ENCODE assay signal across 11 cellular contexts in the genomic region with DNA sequence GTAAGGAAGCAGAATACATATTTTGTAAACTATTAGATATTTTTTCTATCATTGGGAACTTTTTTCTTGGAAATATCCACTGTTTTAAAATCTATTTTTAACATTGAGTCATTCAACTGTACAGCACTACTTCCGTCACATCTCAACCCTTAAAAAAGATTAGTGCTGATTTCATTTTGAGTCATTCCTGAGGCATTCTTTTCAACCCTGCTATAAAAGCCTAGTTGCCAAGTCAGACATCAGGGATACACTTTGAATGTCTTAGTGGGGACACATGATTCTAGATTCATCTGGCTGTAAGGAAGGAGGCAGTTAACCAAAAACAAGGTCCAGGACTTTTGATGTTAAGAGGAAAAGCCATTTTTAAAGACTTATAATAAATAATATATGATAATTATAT.
DNase-seq lines count a peak whose midpoint lies in the region; ATAC-seq, FAIRE-seq and TF ChIP-seq lines count a peak whose summit lies in the region.
"Had no signal": no experiment of that assay in that cellular context is flagged by ENCODE, and none has a peak within 500 bp of the region (broad histone marks: within the 10 kb centered on the region; RNA-seq: fewer than 3 reads in every experiment).

No MANE protein-coding gene starts in this region.

- H3K4ac ChIP-seq in mesenchymal stem cell (ENCODE audit: low read depth in 1 of 2, low read length in 2 of 2), result no peak overlapping the region

- H3K79me1 ChIP-seq in mesenchymal stem cell (replicated peaks; ENCODE audit: low read length, poor library complexity, severe bottlenecking), result no peaks in the 10 kb centered on the region

- TF ChIP-seq POLR2A in K562 (conservative IDR thresholded peaks at IDR 0.05), result no peak

- 0% methylated on average over 1 of the region's 1 CpG for WGBS in K562 (ENCODE audit: insufficient coverage, low coverage, missing lambda C conversion rate)
- 0% methylated on average over 1 of the region's 1 CpG for WGBS in mesenchymal stem cell

- no peak overlapping the region for H2BK120ac ChIP-seq in mesenchymal stem cell (ENCODE audit: low read depth, low read length)

- no peak overlapping the region for H3K14ac ChIP-seq in mesenchymal stem cell (ENCODE audit: low read length in 2 of 2)

- H2BK12ac ChIP-seq in mesenchymal stem cell (ENCODE audit: low read length in 2 of 2), result no peak overlapping the region

- no peaks in the 10 kb centered on the region for H3K9me3 Mint-ChIP-seq in CD4-positive, alpha-beta memory T cell
- H3K9me3 Mint-ChIP-seq: effector memory CD8-positive, alpha-beta T cell had no signal

- H3K27ac Mint-ChIP-seq in CD4-positive, alpha-beta memory T cell, result no peak overlapping the region
- H3K27ac Mint-ChIP-seq: effector memory CD8-positive, alpha-beta T cell had no signal

- H4K8ac ChIP-seq in mesenchymal stem cell (ENCODE audit: low read length), result no peak overlapping the region

- no peak overlapping the region for H2AFZ ChIP-seq in K562 (ENCODE audit: low read depth, low read length)
- no peak overlapping the region for H2AFZ ChIP-seq in mesenchymal stem cell (ENCODE audit: low read depth, low read length)

- H3K9me1 ChIP-seq in K562 (ENCODE audit: control insufficient read depth, insufficient read depth, low read length), result no peaks in the 10 kb centered on the region

- no peak for TF ChIP-seq CTCF in K562 (IDR thresholded peaks at IDR 0.05 in 2 of 3, conservative IDR thresholded peaks at IDR 0.05 in 1 of 3; ENCODE audit: insufficient read depth in 2 of 3, low read depth in 1 of 3, low read length in 3 of 3)

- CTCF ChIA-PET in K562 (lab: Yijun Ruan, JAX; ENCODE audit: low intra/inter-chr PET ratio), result no interaction called here
- CTCF ChIA-PET in CD4-positive, alpha-beta memory T cell (lab: Charles Lee; ENCODE audit: partially characterized antibody), result no interaction called here

- H2AK5ac ChIP-seq in mesenchymal stem cell (ENCODE audit: low read length, severe bottlenecking), result no peak overlapping the region

- peaks cover 17 to 23% of the 10 kb centered on the region in 2 donors for H3K36me3 Mint-ChIP-seq in CD4-positive, alpha-beta memory T cell

- H3K9ac ChIP-seq in K562 (ENCODE audit: insufficient read depth in 1 of 2, low read depth in 2 of 2, low read length in 2 of 2) (no peak overlapping the region), mesenchymal stem cell (ENCODE audit: low read length) (peak overlapping the region; percentile 94)

- H3K27ac ChIP-seq in K562 (ENCODE audit: extremely low read depth, low read depth, low read length) (no peak overlapping the region), mesenchymal stem cell (ENCODE audit: low read length, poor library complexity, severe bottlenecking) (no peak overlapping the region)
- no peak overlapping the region for H3K27ac ChIP-seq in CD4-positive, alpha-beta memory T cell (ENCODE audit: low read depth, low read length)

- H4K91ac ChIP-seq in mesenchymal stem cell (ENCODE audit: low read length), result no peak overlapping the region

- H3K4me3 ChIP-seq in K562 (no peak overlapping the region), mesenchymal stem cell (ENCODE audit: insufficient read depth in 1 of 2, low read depth in 1 of 2, low read length in 2 of 2) (no peak overlapping the region)
- H3K4me3 ChIP-seq in CD4-positive, alpha-beta memory T cell (ENCODE audit: low read length in 2 of 2), result no peak overlapping the region

- H2BK5ac ChIP-seq in mesenchymal stem cell (ENCODE audit: low read depth, low read length, poor library complexity, severe bottlenecking), result no peak overlapping the region

- H3K27me3 ChIP-seq in K562 (ENCODE audit: control insufficient read depth in 2 of 2, insufficient read depth in 2 of 2, low read length in 2 of 2) (no peaks in the 10 kb centered on the region), mesenchymal stem cell (ENCODE audit: control insufficient read depth in 1 of 2, insufficient read depth in 1 of 2, low read length in 2 of 2) (no peaks in the 10 kb centered on the region)
- no peaks in the 10 kb centered on the region for H3K27me3 ChIP-seq in CD4-positive, alpha-beta memory T cell (ENCODE audit: insufficient read depth, low read length)

- TF ChIP-seq RAD21 in K562 (CRISPR knock-in tag; conservative IDR thresholded peaks at IDR 0.05 in 1 of 2, IDR thresholded peaks at IDR 0.05 in 1 of 2), result no peak

- H3K36me3 ChIP-seq in K562 (ENCODE audit: control insufficient read depth, insufficient read depth, low read length) (no peaks in the 10 kb centered on the region), mesenchymal stem cell (ENCODE audit: control insufficient read depth in 1 of 2, insufficient read depth in 2 of 2, low read depth in 1 of 2, low read length in 2 of 2) (peaks cover 0 to 58% of the 10 kb centered on the region in 2 experiments)
- no peaks in the 10 kb centered on the region for H3K36me3 ChIP-seq in CD4-positive, alpha-beta memory T cell (ENCODE audit: insufficient read depth, low read length)

- no peak for FAIRE-seq in K562 (lab: Jason Lieb, UNC)
- FAIRE-seq: TTC549 had no signal

- TF ChIP-seq EP300 in K562 (IDR thresholded peaks at IDR 0.05; ENCODE audit: low read length), result no peak

- no peak overlapping the region for H2BK15ac ChIP-seq in mesenchymal stem cell (ENCODE audit: low read depth, poor library complexity, severe bottlenecking)

- intact Hi-C loops in K562 (cut with micrococcal nuclease), result no loop called here
- intact Hi-C loops in CD4-positive, alpha-beta memory T cell (cut with micrococcal nuclease), result no loop called here

- no peaks in the 10 kb centered on the region for H3K79me2 ChIP-seq in K562 (ENCODE audit: control insufficient read depth, insufficient read depth, low read length)

- peaks cover 0 to 1% (median 0%) of the 10 kb centered on the region in 4 donors for H3K4me1 Mint-ChIP-seq in CD4-positive, alpha-beta memory T cell

- no TSS peak for BruUV-seq in K562 (replicated peaks; lab: Mats Ljungman, UMichigan)

- no peak overlapping the region for H3K4me3 Mint-ChIP-seq in CD4-positive, alpha-beta memory T cell
- H3K4me3 Mint-ChIP-seq: effector memory CD8-positive, alpha-beta T cell had no signal

- no peak overlapping the region for H3K4me2 ChIP-seq in K562 (ENCODE audit: insufficient read depth, low read length)
- no peak overlapping the region for H3K4me2 ChIP-seq in mesenchymal stem cell (ENCODE audit: low read length, poor library complexity, severe bottlenecking)

- no peaks in the 10 kb centered on the region for H4K20me1 ChIP-seq in K562 (replicated peaks; ENCODE audit: control insufficient read depth, insufficient read depth, low read length)

- no peaks in the 10 kb centered on the region for H3K27me3 Mint-ChIP-seq in CD4-positive, alpha-beta memory T cell
- H3K27me3 Mint-ChIP-seq: effector memory CD8-positive, alpha-beta T cell had no signal

- H3K9me3 ChIP-seq in K562 (replicated peaks; ENCODE audit: control insufficient read depth, insufficient read depth, low read depth, low read length), result no peaks in the 10 kb centered on the region
- no peaks in the 10 kb centered on the region for H3K9me3 ChIP-seq in mesenchymal stem cell (ENCODE audit: control insufficient read depth, low read length)
- H3K9me3 ChIP-seq in CD4-positive, alpha-beta memory T cell (ENCODE audit: control insufficient read depth in 1 of 2, low read length in 2 of 2), result no peaks in the 10 kb centered on the region

- no peak overlapping the region for H3K23ac ChIP-seq in mesenchymal stem cell (ENCODE audit: low read length in 2 of 2)

- in situ Hi-C loops in K562 (cut with MboI), result no loop called here

- POLR2A ChIA-PET in K562 (lab: Yijun Ruan, JAX), result no interaction called here
- POLR2A ChIA-PET in CD4-positive, alpha-beta memory T cell (lab: Charles Lee; ENCODE audit: partially characterized antibody), result no interaction called here

- H3K4me1 ChIP-seq in K562 (replicated peaks in 1 of 2; ENCODE audit: control insufficient read depth in 2 of 2, insufficient read depth in 2 of 2, low read length in 2 of 2) (no peaks in the 10 kb centered on the region), mesenchymal stem cell (ENCODE audit: control insufficient read depth, insufficient read depth, low read depth, low read length) (no peaks in the 10 kb centered on the region)
- no peaks in the 10 kb centered on the region for H3K4me1 ChIP-seq in CD4-positive, alpha-beta memory T cell (ENCODE audit: insufficient read depth, low read length)

- H3K18ac ChIP-seq in mesenchymal stem cell (ENCODE audit: low read depth in 1 of 2, low read length in 2 of 2), result no peak overlapping the region

- ATAC-seq in HG03103 (IDR thresholded peaks at IDR 0.05; ENCODE audit: low read depth, unreplicated experiment), result peak; percentile 52
- ATAC-seq in K562, result no peak
- ATAC-seq in GM19455 (IDR thresholded peaks at IDR 0.05; ENCODE audit: unreplicated experiment), result no peak
- ATAC-seq: effector memory CD8-positive, alpha-beta T cell had no signal

- peak; percentile 65 for DNase-seq in GM03348 (ENCODE audit: low spot score)
- peak in 1 of 4 experiments; percentile 6 for DNase-seq in K562 (ENCODE audit: extremely low read depth in 1 of 4, low spot score in 3 of 4)
- DNase-seq in mesenchymal stem cell, result peak; percentile 94
- no peak for DNase-seq in cerebellum (ENCODE audit: low spot score)
- no peak for DNase-seq in CD4-positive, alpha-beta memory T cell
- DNase-seq in NOMO-1 treated with dmso at 0.1 percent for 144 hours (lab: John Stamatoyannopoulos, UW; ENCODE audit: unreplicated experiment), result no peak
- DNase-seq: effector memory CD8-positive, alpha-beta T cell; KG1 had no signal

TF ChIP-seq in K562, 482 proteins besides CTCF, POLR2A, EP300 and RAD21:
- no peak for TF ChIP-seq BRCA1 (IDR thresholded peaks at IDR 0.05)
- TF ChIP-seq BRCA1 (CRISPR knock-in tag; IDR thresholded peaks at IDR 0.05), result no peak
- no peak for TF ChIP-seq ZKSCAN8 (CRISPR knock-in tag; IDR thresholded peaks at IDR 0.05)
- TF ChIP-seq FOSL1 (tag; conservative IDR thresholded peaks at IDR 0.05), result peak; percentile 88
- TF ChIP-seq, protein P1, sequence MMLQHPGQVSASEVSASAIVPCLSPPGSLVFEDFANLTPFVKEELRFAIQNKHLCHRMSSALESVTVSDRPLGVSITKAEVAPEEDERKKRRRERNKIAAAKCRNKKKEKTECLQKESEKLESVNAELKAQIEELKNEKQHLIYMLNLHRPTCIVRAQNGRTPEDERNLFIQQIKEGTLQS (IDR thresholded peaks at IDR 0.05), result peak; percentile 14; the same call in 1 of the 2 replicates
- TF ChIP-seq, protein P1 (CRISPR knock-in tag; conservative IDR thresholded peaks at IDR 0.05), result no peak
- peak; percentile 12; the same call in 1 of the 2 replicates for TF ChIP-seq MEF2A (IDR thresholded peaks at IDR 0.05; ENCODE audit: control insufficient read depth, low read depth, low read length)
- no peak for TF ChIP-seq RFX5 (IDR thresholded peaks at IDR 0.05; ENCODE audit: low read depth, low read length)

Comparison
In these comparisons a context has a peak if more than half of its experiments do, and no peak if none do; other contexts are left out.
1. DNase-seq: peak in GM03348 (single experiment) and mesenchymal stem cell (single experiment); none in cerebellum (single experiment), CD4-positive, alpha-beta memory T cell (0 of 5) and NOMO-1 treated with dmso at 0.1 percent for 144 hours (single experiment).